9 cellular contexts compared by ENCODE assay signal in the genomic region with DNA sequence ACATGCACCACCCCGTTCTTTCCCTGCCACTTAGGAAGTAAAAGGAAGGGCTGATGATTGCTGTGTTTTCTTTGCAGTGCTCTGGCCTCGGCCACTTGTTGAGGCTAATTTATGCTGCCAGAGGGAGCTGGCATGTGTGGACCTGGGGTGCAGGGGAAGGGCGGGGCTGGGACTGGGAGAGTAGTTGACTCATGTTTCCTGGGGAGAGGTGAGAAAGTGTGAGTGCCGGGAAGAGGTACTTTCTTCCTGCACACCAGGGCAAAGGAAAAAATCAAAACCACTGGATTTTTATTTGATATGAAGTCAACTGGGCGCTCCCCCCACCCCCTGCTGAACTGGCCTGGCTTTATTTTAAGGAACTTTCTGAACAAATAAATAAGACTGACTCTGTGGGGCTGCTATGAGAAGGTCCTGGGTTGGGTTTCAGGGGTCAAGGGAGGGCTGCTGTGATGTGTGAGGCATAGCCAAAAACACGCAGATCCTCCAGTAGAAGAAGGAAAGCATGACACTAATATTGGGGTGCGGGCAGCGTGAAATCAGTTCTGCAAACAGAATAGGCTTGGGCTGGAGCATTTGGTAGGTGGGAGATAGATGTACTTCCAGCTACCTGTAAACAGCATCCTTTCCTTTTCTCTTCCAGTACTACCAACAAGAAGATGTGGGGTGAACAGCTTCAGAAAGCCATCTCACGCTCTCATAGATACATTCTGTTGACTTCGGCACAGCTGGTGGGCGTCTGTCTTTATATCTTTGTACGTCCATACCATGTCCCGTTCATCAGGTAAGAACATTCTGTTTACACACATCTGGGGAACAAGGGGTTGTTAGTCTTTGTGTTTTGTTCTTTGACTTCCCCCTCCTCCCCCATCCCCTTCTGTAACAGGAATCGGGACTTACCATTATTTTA.
DNase-seq lines count a peak whose midpoint lies in the region; ATAC-seq and TF ChIP-seq lines count a peak whose summit lies in the region.
"Had no signal": no experiment of that assay in that cellular context is flagged by ENCODE, and none has a peak within 500 bp of the region (broad histone marks: within the 10 kb centered on the region; RNA-seq: fewer than 3 reads in every experiment).

No MANE protein-coding gene starts in this region.

- peaks cover 92% of the 10 kb centered on the region for H3K36me3 ChIP-seq in brain microvascular endothelial cell (replicated peaks)
- peaks cover 0 to 10% of the 10 kb centered on the region in 2 donors for H3K36me3 ChIP-seq in lung (ENCODE audit: control insufficient read depth in 2 of 2, insufficient read depth in 2 of 2, low read length in 2 of 2)
- H3K36me3 ChIP-seq in trophoblast cell (ENCODE audit: control insufficient read depth in 1 of 2, insufficient read depth in 2 of 2, low read length in 2 of 2) = peaks cover 40 to 67% of the 10 kb centered on the region in 2 experiments
- H3K36me3 ChIP-seq in MM.1S (replicated peaks; ENCODE audit: insufficient read depth, low read length) = no peaks in the 10 kb centered on the region

- H4K20me1 ChIP-seq in MM.1S (ENCODE audit: insufficient read depth, low read length) = no peaks in the 10 kb centered on the region

- TF ChIP-seq CTCF in brain microvascular endothelial cell (IDR thresholded peaks at IDR 0.05; ENCODE audit: low read depth, low read length, missing control alignments) = no peak
- TF ChIP-seq CTCF in lung (IDR thresholded peaks at IDR 0.05; ENCODE audit: control extremely low read depth, extremely low read depth) = no peak
- no peak for TF ChIP-seq CTCF in MM.1S (IDR thresholded peaks at IDR 0.05; ENCODE audit: low read length)

- WGBS in lung, 2 donors = 70 to 74% methylated on average over 14 of the region's 14 CpGs
- WGBS in trophoblast cell (ENCODE audit: extremely low coverage, insufficient coverage, insufficient read length) = no CpG with 5 or more reads among the region's 14 CpGs

- no peaks in the 10 kb centered on the region for H3F3A ChIP-seq in MM.1S (ENCODE audit: insufficient read depth, low read length)

- no peak overlapping the region for H2BK5ac ChIP-seq in trophoblast cell (ENCODE audit: low read depth, low read length, poor library complexity)

- H3K27ac ChIP-seq in brain microvascular endothelial cell (peak overlapping the region; percentile 95), lung (ENCODE audit: low read depth in 1 of 2, low read length in 1 of 2) (no peak overlapping the region), trophoblast cell (ENCODE audit: low read depth, low read length) (no peak overlapping the region), MM.1S (ENCODE audit: low read length) (no peak overlapping the region)

- in situ Hi-C loops in brain microvascular endothelial cell (cut with HindIII; ENCODE audit: low pct_ligation_motif_present, low sequenced_read_pairs) = no loop called here

- H2BK120ac ChIP-seq in trophoblast cell (ENCODE audit: insufficient read depth, low read length, poor library complexity) = no peak overlapping the region

- H3K79me2 ChIP-seq in trophoblast cell (ENCODE audit: control insufficient read depth, insufficient read depth, low read length, poor library complexity) = no peaks in the 10 kb centered on the region
- no peaks in the 10 kb centered on the region for H3K79me2 ChIP-seq in MM.1S (ENCODE audit: low read length)

- no peaks in the 10 kb centered on the region for H3K9me2 ChIP-seq in MM.1S (replicated peaks; ENCODE audit: insufficient read depth, low read length)

- H4K12ac ChIP-seq in trophoblast cell (ENCODE audit: low read depth, low read length) = no peak overlapping the region

- H3K23ac ChIP-seq in trophoblast cell (ENCODE audit: low read length) = no peak overlapping the region

- H3K27me3 ChIP-seq in brain microvascular endothelial cell (replicated peaks) (no peaks in the 10 kb centered on the region), lung (ENCODE audit: control insufficient read depth, insufficient read depth) (no peaks in the 10 kb centered on the region), trophoblast cell (ENCODE audit: insufficient read depth, low read length) (no peaks in the 10 kb centered on the region), MM.1S (replicated peaks; ENCODE audit: insufficient read depth, low read length) (no peaks in the 10 kb centered on the region)

- no peak overlapping the region for H3K18ac ChIP-seq in trophoblast cell (ENCODE audit: low read length)

- no peak overlapping the region for H3K4ac ChIP-seq in trophoblast cell (ENCODE audit: low read depth, low read length)

- no peak overlapping the region for H4K8ac ChIP-seq in trophoblast cell (ENCODE audit: low read depth, low read length)

- peaks cover 4% of the 10 kb centered on the region for H3K79me1 ChIP-seq in trophoblast cell (ENCODE audit: low read length)

- H3K9me3 ChIP-seq in lung (ENCODE audit: control insufficient read depth in 2 of 2, insufficient read depth in 1 of 2, low read length in 1 of 2) (peaks cover 0 to 2% of the 10 kb centered on the region in 2 donors), trophoblast cell (ENCODE audit: insufficient read depth, low read depth, low read length) (peaks cover 3% of the 10 kb centered on the region), MM.1S (replicated peaks; ENCODE audit: insufficient read depth, low read length) (no peaks in the 10 kb centered on the region)

- H2BK12ac ChIP-seq in trophoblast cell (ENCODE audit: low read length) = no peak overlapping the region

- no peak overlapping the region for H3K14ac ChIP-seq in trophoblast cell (ENCODE audit: low read length)

- H3K9ac ChIP-seq in trophoblast cell (ENCODE audit: low read length) = no peak overlapping the region
- no peak overlapping the region for H3K9ac ChIP-seq in MM.1S (ENCODE audit: low read length)

- no peak overlapping the region for H2AK5ac ChIP-seq in trophoblast cell (ENCODE audit: low read length)

- no peak overlapping the region for H3K4me3 ChIP-seq in brain microvascular endothelial cell (ENCODE audit: low read depth, low read length)
- H3K4me3 ChIP-seq in lung = no peak overlapping the region
- no peak overlapping the region for H3K4me3 ChIP-seq in trophoblast cell (ENCODE audit: low read depth, low read length)
- no peak overlapping the region for H3K4me3 ChIP-seq in MM.1S (ENCODE audit: low read length)

- DNase-seq in AG08395 (ENCODE audit: low spot score) (peak; percentile 57), LHCN-M2 (ENCODE audit: low read depth) (peak; percentile 41), brain microvascular endothelial cell (peak; percentile 52), lung (ENCODE audit: low spot score) (peak; percentile 88), SIG-M5 (lab: John Stamatoyannopoulos, UW) (no peak), trophoblast cell (no peak), MM.1S (no peak)
- DNase-seq: NCI-H1694 had no signal

- no peak overlapping the region for H3K4me2 ChIP-seq in trophoblast cell (ENCODE audit: low read length)
- no peak overlapping the region for H3K4me2 ChIP-seq in MM.1S (ENCODE audit: low read depth, low read length)

- H3K4me1 ChIP-seq in lung (ENCODE audit: control insufficient read depth in 2 of 2, insufficient read depth in 2 of 2, low read length in 2 of 2) = peaks cover 0 to 8% of the 10 kb centered on the region in 2 donors
- peaks cover 5 to 16% of the 10 kb centered on the region in 2 experiments for H3K4me1 ChIP-seq in trophoblast cell (ENCODE audit: control insufficient read depth in 1 of 2, insufficient read depth in 2 of 2, low read length in 2 of 2)
- no peaks in the 10 kb centered on the region for H3K4me1 ChIP-seq in MM.1S (ENCODE audit: low read length)

- H4K91ac ChIP-seq in trophoblast cell (ENCODE audit: low read depth, low read length) = no peak overlapping the region

- H2AFZ ChIP-seq in trophoblast cell (ENCODE audit: insufficient read depth, low read length, poor library complexity) (no peak overlapping the region), MM.1S (ENCODE audit: low read length) (no peak overlapping the region)

- ATAC-seq in lung (ENCODE audit: insufficient read depth, low FRiP score) (peak; percentile 80), GM18909 (IDR thresholded peaks at IDR 0.05; ENCODE audit: poor library complexity, unreplicated experiment) (no peak)

Comparison
In these comparisons a context has a peak if more than half of its experiments do, and no peak if none do; other contexts are left out.
1. DNase-seq: peak in AG08395 (single experiment), LHCN-M2 (single experiment), brain microvascular endothelial cell (single experiment) and lung (single experiment); none in SIG-M5 (single experiment), trophoblast cell (0 of 2) and MM.1S (single experiment).